ENCODE assay signal across 24 cellular contexts in the genomic region with DNA sequence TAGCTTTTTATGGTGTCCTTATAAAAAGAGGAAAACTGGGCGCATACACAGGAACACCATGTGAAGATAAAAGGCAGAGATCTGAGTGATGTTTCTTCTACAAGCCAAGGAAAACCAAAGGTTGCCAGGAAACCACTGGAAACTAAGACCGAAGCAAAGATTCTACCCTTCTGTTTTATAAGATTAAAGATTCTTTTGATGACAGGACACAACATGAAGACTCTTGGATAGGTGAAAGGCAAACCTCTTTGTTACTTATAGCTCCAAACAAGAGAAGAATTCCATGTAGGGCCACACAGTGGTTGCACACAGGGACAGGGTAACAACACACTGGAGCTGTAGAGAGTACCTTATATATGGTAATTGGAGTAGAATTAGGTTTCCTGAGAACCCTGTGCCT. TPM values are rescaled to one million over a fixed set of nuclear protein-coding genes. Genes with fewer than 3 reads are reported as not detected.
DNase-seq lines count a peak whose midpoint lies in the region; ATAC-seq and TF ChIP-seq lines count a peak whose summit lies in the region.
"Had no signal": no experiment of that assay in that cellular context is flagged by ENCODE, and none has a peak within 500 bp of the region (broad histone marks: within the 10 kb centered on the region; RNA-seq: fewer than 3 reads in every experiment).

A gene with protein sequence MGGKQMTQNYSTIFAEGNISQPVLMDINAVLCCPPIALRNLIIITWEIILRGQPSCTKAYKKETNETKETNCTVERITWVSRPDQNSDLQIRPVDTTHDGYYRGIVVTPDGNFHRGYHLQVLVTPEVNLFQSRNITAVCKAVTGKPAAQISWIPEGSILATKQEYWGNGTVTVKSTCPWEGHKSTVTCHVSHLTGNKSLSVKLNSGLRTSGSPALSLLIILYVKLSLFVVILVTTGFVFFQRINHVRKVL (minus strand): TSS at position 101 of the 400 bp plus-strand sequence. CDS start 17,497 bp downstream, outside the sequence.

- ATAC-seq in natural killer cell treated with Interleukin-12 subunit alpha and Interleukin-12 subunit beta and Interleukin-15 and Interleukin-18, amount 100 ng/mL, for 72 hours, result no peak
- ATAC-seq in GM19397 (IDR thresholded peaks at IDR 0.05; ENCODE audit: unreplicated experiment) (no peak), GM21360 (IDR thresholded peaks at IDR 0.05; ENCODE audit: unreplicated experiment) (no peak)
- ATAC-seq: body of pancreas, left cardiac atrium, sciatic nerve had no signal

- H3K27me3 Mint-ChIP-seq in activated T-cell treated with anti-CD3 and anti-CD28 coated beads, Interleukin-2, amount 50 U/mL, for 24 hours, result no peaks in the 10 kb centered on the region
- no peaks in the 10 kb centered on the region for H3K27me3 Mint-ChIP-seq in activated T-helper 2 cell treated with anti-CD3 and anti-CD28 coated beads, Interferon-gamma antibody, Interleukin-2, Interleukin-4, amounts not matched to agents 10 μg/mL and 5 μg/mL and 100 μg/mL, durations not matched to agents 14 hours and 24 hours and 36 hours (ENCODE audit: low read depth)
- no peaks in the 10 kb centered on the region for H3K27me3 Mint-ChIP-seq in natural killer cell treated with Interleukin-12 subunit alpha and Interleukin-12 subunit beta and Interleukin-15 and Interleukin-18, amount 100 ng/mL, for 72 hours

- no peak within 1 kb of the TSS for H3K4me3 ChIP-seq in Loucy (ENCODE audit: low read length, poor library complexity, severe bottlenecking)
- H3K4me3 ChIP-seq in WERI-Rb-1 (ENCODE audit: low read depth, low read length), result no peak within 1 kb of the TSS
- H3K4me3 ChIP-seq: body of pancreas had no signal

- no peak within 1 kb of the TSS for H3K4me3 Mint-ChIP-seq in activated T-cell treated with anti-CD3 and anti-CD28 coated beads, Interleukin-2, amount 50 U/mL, for 24 hours
- H3K4me3 Mint-ChIP-seq in activated T-helper 2 cell treated with anti-CD3 and anti-CD28 coated beads, Interferon-gamma antibody, Interleukin-2, Interleukin-4, amounts not matched to agents 10 μg/mL and 5 μg/mL and 100 μg/mL, durations not matched to agents 14 hours and 24 hours and 36 hours (ENCODE audit: low read depth), result peak within 1 kb of the TSS; percentile 0
- H3K4me3 Mint-ChIP-seq in natural killer cell treated with Interleukin-12 subunit alpha and Interleukin-12 subunit beta and Interleukin-15 and Interleukin-18, amount 100 ng/mL, for 72 hours, result peak within 1 kb of the TSS; percentile 69
- H3K4me3 Mint-ChIP-seq: nephron progenitor cell had no signal

- H3K9me3 ChIP-seq in Loucy (ENCODE audit: insufficient read depth, low read depth, low read length), result peaks cover 16% of the 10 kb centered on the region; the same call in 1 of the 2 replicates
- H3K9me3 ChIP-seq in WERI-Rb-1 (ENCODE audit: severe bottlenecking), result peaks cover 3% of the 10 kb centered on the region

- peaks cover 36% of the 10 kb centered on the region for H3K4me1 Mint-ChIP-seq in activated T-cell treated with anti-CD3 and anti-CD28 coated beads, Interleukin-2, amount 50 U/mL, for 24 hours (ENCODE audit: low read depth)
- peaks cover 26% of the 10 kb centered on the region for H3K4me1 Mint-ChIP-seq in activated T-helper 2 cell treated with anti-CD3 and anti-CD28 coated beads, Interferon-gamma antibody, Interleukin-2, Interleukin-4, amounts not matched to agents 10 μg/mL and 5 μg/mL and 100 μg/mL, durations not matched to agents 14 hours and 24 hours and 36 hours (ENCODE audit: low read depth)
- peaks cover 24 to 25% of the 10 kb centered on the region in 2 donors for H3K4me1 Mint-ChIP-seq in natural killer cell treated with Interleukin-12 subunit alpha and Interleukin-12 subunit beta and Interleukin-15 and Interleukin-18, amount 100 ng/mL, for 72 hours (ENCODE audit: low read depth in 2 of 2)
- H3K4me1 Mint-ChIP-seq: nephron progenitor cell had no signal

- no peak for DNase-seq in activated T-cell treated with anti-CD3 and anti-CD28 coated beads, Interleukin-2, amount 50 U/mL, for 24 hours
- no peak for DNase-seq in activated T-cell treated with anti-CD3 and anti-CD28 coated beads for 4 hours
- no peak for DNase-seq in activated T-helper 2 cell treated with anti-CD3 and anti-CD28 coated beads, Interferon-gamma antibody, Interleukin-2, Interleukin-4, amounts not matched to agents 10 μg/mL and 5 μg/mL and 100 μg/mL, durations not matched to agents 14 hours and 24 hours and 36 hours (ENCODE audit: low spot score)
- DNase-seq in natural killer cell treated with Interleukin-12 subunit alpha and Interleukin-12 subunit beta and Interleukin-15 and Interleukin-18, amount 100 ng/mL, for 72 hours (ENCODE audit: low spot score), result no peak
- no peak for DNase-seq in WERI-Rb-1
- DNase-seq: activated CD8-positive, alpha-beta memory T cell treated with anti-CD3 and anti-CD28 coated beads, Interleukin-2, amount 50 U/mL, for 4 hours; body of pancreas; DND-41; glutamatergic neuron; GOT3; left cardiac atrium; mesendoderm; MV-4-11; NCI-H1694 treated with DMSO at 0.1 percent for 48 hours; NCI-H69; nephron progenitor cell; OCI-M1; SIG-M5 had no signal

- H3K27me3 ChIP-seq in Loucy (ENCODE audit: insufficient read depth, low read length, poor library complexity, severe bottlenecking) (peaks cover 7% of the 10 kb centered on the region), WERI-Rb-1 (ENCODE audit: insufficient read depth, low read depth, severe bottlenecking) (peaks cover 42% of the 10 kb centered on the region)
- H3K27me3 ChIP-seq: body of pancreas had no signal

- H3F3A ChIP-seq in Loucy (ENCODE audit: low read depth), result no peaks in the 10 kb centered on the region

- TF ChIP-seq CTCF in Loucy (conservative IDR thresholded peaks at IDR 0.05; ENCODE audit: low read length) (no peak), WERI-Rb-1 (IDR thresholded peaks at IDR 0.05; ENCODE audit: low read depth, low read length) (no peak)

- no peaks in the 10 kb centered on the region for H4K20me1 ChIP-seq in Loucy (ENCODE audit: insufficient read depth, low read length, poor library complexity, severe bottlenecking)

- H3K79me2 ChIP-seq in Loucy (ENCODE audit: insufficient read depth, low read length), result no peaks in the 10 kb centered on the region

- H3K36me3 ChIP-seq in Loucy (ENCODE audit: insufficient read depth, low read length) (no peaks in the 10 kb centered on the region), WERI-Rb-1 (no peaks in the 10 kb centered on the region)

- H3K27ac ChIP-seq in WERI-Rb-1, result no peak within 1 kb of the TSS
- H3K27ac ChIP-seq: body of pancreas had no signal

- intact Hi-C loops in activated T-helper 2 cell treated with anti-CD3 and anti-CD28 coated beads, Interferon-gamma antibody, Interleukin-2, Interleukin-4, amounts not matched to agents 10 μg/mL and 5 μg/mL and 100 μg/mL, durations not matched to agents 14 hours and 24 hours and 36 hours (cut with micrococcal nuclease), result no loop called here

- peaks cover 31% of the 10 kb centered on the region for H3K9me3 Mint-ChIP-seq in activated T-cell treated with anti-CD3 and anti-CD28 coated beads, Interleukin-2, amount 50 U/mL, for 24 hours
- peaks cover 50% of the 10 kb centered on the region for H3K9me3 Mint-ChIP-seq in activated T-helper 2 cell treated with anti-CD3 and anti-CD28 coated beads, Interferon-gamma antibody, Interleukin-2, Interleukin-4, amounts not matched to agents 10 μg/mL and 5 μg/mL and 100 μg/mL, durations not matched to agents 14 hours and 24 hours and 36 hours
- peaks cover 13% of the 10 kb centered on the region for H3K9me3 Mint-ChIP-seq in natural killer cell treated with Interleukin-12 subunit alpha and Interleukin-12 subunit beta and Interleukin-15 and Interleukin-18, amount 100 ng/mL, for 72 hours

- H3K9ac ChIP-seq in Loucy (ENCODE audit: low read depth, low read length, poor library complexity, severe bottlenecking), result no peak within 1 kb of the TSS

- H3K27ac Mint-ChIP-seq in activated T-cell treated with anti-CD3 and anti-CD28 coated beads, Interleukin-2, amount 50 U/mL, for 24 hours, result peak within 1 kb of the TSS; percentile 34
- H3K27ac Mint-ChIP-seq in activated T-helper 2 cell treated with anti-CD3 and anti-CD28 coated beads, Interferon-gamma antibody, Interleukin-2, Interleukin-4, amounts not matched to agents 10 μg/mL and 5 μg/mL and 100 μg/mL, durations not matched to agents 14 hours and 24 hours and 36 hours, result peak within 1 kb of the TSS; percentile 35
- H3K27ac Mint-ChIP-seq in natural killer cell treated with Interleukin-12 subunit alpha and Interleukin-12 subunit beta and Interleukin-15 and Interleukin-18, amount 100 ng/mL, for 72 hours, result peak within 1 kb of the TSS; percentile 43 to 62
- H3K27ac Mint-ChIP-seq: nephron progenitor cell had no signal

- H3K4me2 ChIP-seq in Loucy (ENCODE audit: low read depth, low read length, poor library complexity, severe bottlenecking), result peak within 1 kb of the TSS; percentile 40

- H3K36me3 Mint-ChIP-seq in activated T-cell treated with anti-CD3 and anti-CD28 coated beads, Interleukin-2, amount 50 U/mL, for 24 hours (ENCODE audit: low read depth), result peaks cover 7% of the 10 kb centered on the region
- H3K36me3 Mint-ChIP-seq in activated T-helper 2 cell treated with anti-CD3 and anti-CD28 coated beads, Interferon-gamma antibody, Interleukin-2, Interleukin-4, amounts not matched to agents 10 μg/mL and 5 μg/mL and 100 μg/mL, durations not matched to agents 14 hours and 24 hours and 36 hours (ENCODE audit: low read depth), result peaks cover 30% of the 10 kb centered on the region
- peaks cover 25% of the 10 kb centered on the region for H3K36me3 Mint-ChIP-seq in natural killer cell treated with Interleukin-12 subunit alpha and Interleukin-12 subunit beta and Interleukin-15 and Interleukin-18, amount 100 ng/mL, for 72 hours

- no peak within 1 kb of the TSS for H2AFZ ChIP-seq in Loucy (ENCODE audit: low read length)

- peaks cover 18% of the 10 kb centered on the region for H3K4me1 ChIP-seq in Loucy (ENCODE audit: insufficient read depth, low read length, poor library complexity, severe bottlenecking)
- H3K4me1 ChIP-seq: body of pancreas had no signal

- no peaks in the 10 kb centered on the region for H3K9me2 ChIP-seq in Loucy (replicated peaks; ENCODE audit: low read depth, low read length)

RNA-seq across cellular contexts. Expression of the gene that starts here (rescaled TPM):
- total RNA-seq in activated T-helper 2 cell treated with anti-CD3 and anti-CD28 coated beads, Interferon-gamma antibody, Interleukin-2, Interleukin-4, amounts not matched to agents 10 μg/mL and 5 μg/mL and 100 μg/mL, durations not matched to agents 14 hours and 24 hours and 36 hours, result not detected in 2 replicates
- not detected for total RNA-seq in natural killer cell treated with Interleukin-12 subunit alpha and Interleukin-12 subunit beta and Interleukin-15 and Interleukin-18, amount 100 ng/mL, for 72 hours
- total RNA-seq: body of pancreas; fibroblast of lung; left cardiac atrium; sciatic nerve; T-helper 2 cell treated with Interferon-gamma antibody and Interleukin-4, amounts not matched to agents 100 ng/mL and 5 ng/mL, for 36 hours had no signal
